ENCODE assay signal across 32 cellular contexts in genomic region chr17:68566145-68566738, GRCh38. TPM values are rescaled to one million over a fixed set of nuclear protein-coding genes. Genes with fewer than 3 reads are reported as not detected.
DNase-seq lines count a peak whose midpoint lies in the region; TF ChIP-seq lines count a peak whose summit lies in the region.
"Had no signal": no experiment of that assay in that cellular context is flagged by ENCODE, and none has a peak within 500 bp of the region (broad histone marks: within the 10 kb centered on the region; RNA-seq: fewer than 3 reads in every experiment).

No MANE protein-coding gene starts in this region.

- H3K9ac ChIP-seq in smooth muscle cell (ENCODE audit: low read depth) = no peak overlapping the region

- H3K4me1 ChIP-seq in smooth muscle cell (ENCODE audit: low read depth) = no peaks in the 10 kb centered on the region
- H3K4me1 ChIP-seq: sigmoid colon, tibial artery had no signal

- WGBS in smooth muscle cell (ENCODE audit: low lambda C conversion rate) = 77% methylated on average over 3 of the region's 3 CpGs

- no peak overlapping the region for H2AFZ ChIP-seq in smooth muscle cell (ENCODE audit: low read depth)

- peak overlapping the region; percentile 13 for H3K4me2 ChIP-seq in smooth muscle cell

- peak overlapping the region; percentile 66 for H3K27ac ChIP-seq in smooth muscle cell (ENCODE audit: low read depth)
- H3K27ac ChIP-seq: tibial artery had no signal

- no peaks in the 10 kb centered on the region for H3K79me2 ChIP-seq in smooth muscle cell (ENCODE audit: low read depth)

- no peaks in the 10 kb centered on the region for H4K20me1 ChIP-seq in smooth muscle cell (ENCODE audit: low read depth)

- H3F3A ChIP-seq in smooth muscle cell (ENCODE audit: low read depth) = peaks cover 3% of the 10 kb centered on the region

- no peak overlapping the region for H3K4me3 ChIP-seq in choroid plexus epithelial cell (ENCODE audit: low read depth, low read length)
- H3K4me3 ChIP-seq in smooth muscle cell = no peak overlapping the region
- H3K4me3 ChIP-seq: sigmoid colon, tibial artery had no signal

- H3K36me3 ChIP-seq in smooth muscle cell (ENCODE audit: low read depth) = no peaks in the 10 kb centered on the region
- H3K36me3 ChIP-seq: sigmoid colon, tibial artery had no signal

- no peaks in the 10 kb centered on the region for H3K27me3 ChIP-seq in smooth muscle cell (ENCODE audit: low read depth)
- H3K27me3 ChIP-seq: sigmoid colon, tibial artery had no signal

- DNase-seq in EH (ENCODE audit: low read depth) (peak; percentile 29), choroid plexus epithelial cell (ENCODE audit: low read depth) (peak; percentile 20), iris pigment epithelial cell (ENCODE audit: low read depth) (peak; percentile 41), smooth muscle cell (lab: John Stamatoyannopoulos, UW; ENCODE audit: unreplicated experiment) (no peak), UCSD-AML1 (lab: John Stamatoyannopoulos, UW; ENCODE audit: unreplicated experiment) (no peak), germinal center (ENCODE audit: low spot score) (no peak), DMS153 treated with DMSO at 0.1 percent for 48 hours (lab: John Stamatoyannopoulos, UW; ENCODE audit: unreplicated experiment) (no peak)
- DNase-seq: activated CD4-positive, alpha-beta T cell treated with anti-CD3 and anti-CD28 coated beads, Interleukin-2, amount 10 ng/mL, durations not matched to agents 7 days and 5 days; activated effector memory CD4-positive, alpha-beta T cell treated with anti-CD3 and anti-CD28 coated beads, Interleukin-2, amount 50 U/mL, for 16 hours; activated naive CD8-positive, alpha-beta T cell treated with anti-CD3 and anti-CD28 coated beads for 36 hours; activated T-cell treated with anti-CD3 and anti-CD28 coated beads, Interleukin-2, amount 50 U/mL, for 24 hours; C1 segment of cervical spinal cord; caudate nucleus; COR-L47; effector memory CD8-positive, alpha-beta T cell; erythroblast; HFFc6; hypothalamus; Kasumi-1; left colon; midbrain; natural killer cell; NCI-H1436 treated with DMSO at 0.1 percent for 48 hours; NCI-H446; NCI-H82; nucleus accumbens; sigmoid colon; stimulated activated CD4-positive, alpha-beta T cell treated with anti-CD3 and anti-CD28 coated beads, Interleukin-4, amount 100 ng/mL, for 24 hours; T1000; tibial artery had no signal

- no peaks in the 10 kb centered on the region for H3K9me3 ChIP-seq in smooth muscle cell (replicated peaks; ENCODE audit: low read depth)
- H3K9me3 ChIP-seq: sigmoid colon, tibial artery had no signal

- TF ChIP-seq CTCF in choroid plexus epithelial cell (conservative IDR thresholded peaks at IDR 0.05; ENCODE audit: low read depth, low read length) (no peak), smooth muscle cell (IDR thresholded peaks at IDR 0.05; ENCODE audit: borderline replicate concordance, insufficient read depth, poor library complexity, severe bottlenecking) (no peak)

RNA-seq across cellular contexts. Expression of gene FAM20A, which starts 34.9 kb away (rescaled TPM):
- total RNA-seq in smooth muscle cell = 4.6 and 5.5 TPM in 2 replicates
- 10.8 and 12.6 TPM in 2 replicates for polyA plus RNA-seq in smooth muscle cell
- total RNA-seq: activated CD4-positive, alpha-beta T cell treated with anti-CD3 and anti-CD28 coated beads, Interleukin-2, amount 10 ng/mL, durations not matched to agents 7 days and 5 days; activated CD8-positive, alpha-beta memory T cell treated with anti-CD3 and anti-CD28 coated beads for 36 hours; activated naive CD8-positive, alpha-beta T cell treated with anti-CD3 and anti-CD28 coated beads for 36 hours; HFFc6 had no signal
- polyA plus RNA-seq: AG04450 had no signal

RNA-seq across cellular contexts. Expression of gene PRKAR1A, which starts 54.0 kb away (rescaled TPM):
- 340 and 393 TPM in 2 replicates for total RNA-seq in smooth muscle cell
- 274 and 302 TPM in 2 replicates for polyA plus RNA-seq in smooth muscle cell

Comparison
In these comparisons a context has a peak if more than half of its experiments do, and no peak if none do; other contexts are left out.
1. DNase-seq: peak in EH (single experiment), choroid plexus epithelial cell (single experiment) and iris pigment epithelial cell (single experiment); none in smooth muscle cell (single experiment), UCSD-AML1 (single experiment), germinal center (single experiment) and DMS153 treated with DMSO at 0.1 percent for 48 hours (single experiment).